In genomic region chr3:52277972-52278509, GRCh38 we compare ENCODE assay signal across 7 cellular contexts. TPM values are rescaled to one million over a fixed set of nuclear protein-coding genes. Genes with fewer than 3 reads are reported as not detected.
DNase-seq lines count a peak whose midpoint lies in the region; ATAC-seq, FAIRE-seq and TF ChIP-seq lines count a peak whose summit lies in the region.

No MANE protein-coding gene starts in this region.

- no peaks in the 10 kb centered on the region for H3K27me3 ChIP-seq in naive thymus-derived CD4-positive, alpha-beta T cell (ENCODE audit: control insufficient read depth in 2 of 2, insufficient read depth in 2 of 2, low read length in 2 of 2)
- no peaks in the 10 kb centered on the region for H3K27me3 ChIP-seq in testis

- H3K27ac ChIP-seq in naive thymus-derived CD4-positive, alpha-beta T cell (ENCODE audit: low read depth, low read length) = peak overlapping the region; percentile 96
- H3K27ac ChIP-seq in testis = peak overlapping the region; percentile 88 to 99

- intact Hi-C loops in activated CD4-positive, alpha-beta T cell treated with anti-CD3 and anti-CD28 coated beads, Interleukin-2, amount 10 ng/mL, durations not matched to agents 24 days and 14 days (cut with micrococcal nuclease) = loop anchor here (1.0 to 10.0 kb wide), 6 partner anchors 25 to 407 kb away; partner anchors contain the start of genes ACY1, DUSP7, GNL3 and PBRM1
- intact Hi-C loops in naive thymus-derived CD4-positive, alpha-beta T cell (cut with micrococcal nuclease) = loop anchor here (1.0 to 10.0 kb wide), 14 partner anchors 8 to 407 kb away; partner anchors contain the start of genes DUSP7 (in 2 of the 2), TWF2 (in 2 of the 2), DNAH1 (in 1 of the 2) and GLYCTK (in 1 of the 2)
- intact Hi-C loops in testis (cut with DNase I; ENCODE audit: low total_unique reads) = no loop called here

- H3K27me3 Mint-ChIP-seq in IgD-negative memory B cell = no peaks in the 10 kb centered on the region
- no peaks in the 10 kb centered on the region for H3K27me3 Mint-ChIP-seq in activated CD4-positive, alpha-beta T cell treated with anti-CD3 and anti-CD28 coated beads, Interleukin-2, amount 10 ng/mL, durations not matched to agents 24 days and 14 days
- H3K27me3 Mint-ChIP-seq in naive thymus-derived CD4-positive, alpha-beta T cell = no peaks in the 10 kb centered on the region

- H3K4me3 ChIP-seq in epithelial cell of proximal tubule (ENCODE audit: low read depth, low read length) = peak overlapping the region; percentile 93
- H3K4me3 ChIP-seq in naive thymus-derived CD4-positive, alpha-beta T cell (ENCODE audit: low read length) = peak overlapping the region; percentile 92
- H3K4me3 ChIP-seq in testis = peak overlapping the region; percentile 71 to 86

- no peak for FAIRE-seq in GM12892 (lab: Jason Lieb, UNC)

- peaks cover 20 to 31% (median 30%) of the 10 kb centered on the region in 3 donors for H3K4me1 Mint-ChIP-seq in IgD-negative memory B cell
- peaks cover 66% of the 10 kb centered on the region for H3K4me1 Mint-ChIP-seq in activated CD4-positive, alpha-beta T cell treated with anti-CD3 and anti-CD28 coated beads, Interleukin-2, amount 10 ng/mL, durations not matched to agents 24 days and 14 days
- H3K4me1 Mint-ChIP-seq in naive thymus-derived CD4-positive, alpha-beta T cell = peaks cover 40 to 74% (median 71%) of the 10 kb centered on the region in 7 donors

- peaks cover 5% of the 10 kb centered on the region for H3K36me3 Mint-ChIP-seq in IgD-negative memory B cell
- peaks cover 47% of the 10 kb centered on the region for H3K36me3 Mint-ChIP-seq in activated CD4-positive, alpha-beta T cell treated with anti-CD3 and anti-CD28 coated beads, Interleukin-2, amount 10 ng/mL, durations not matched to agents 24 days and 14 days (ENCODE audit: low read depth)
- peaks cover 6 to 43% (median 19%) of the 10 kb centered on the region in 5 donors for H3K36me3 Mint-ChIP-seq in naive thymus-derived CD4-positive, alpha-beta T cell

- H3K9me3 Mint-ChIP-seq in IgD-negative memory B cell = peaks cover 0 to 2% (median 0%) of the 10 kb centered on the region in 3 donors
- no peaks in the 10 kb centered on the region for H3K9me3 Mint-ChIP-seq in activated CD4-positive, alpha-beta T cell treated with anti-CD3 and anti-CD28 coated beads, Interleukin-2, amount 10 ng/mL, durations not matched to agents 24 days and 14 days
- peaks cover 0 to 3% (median 0%) of the 10 kb centered on the region in 11 donors for H3K9me3 Mint-ChIP-seq in naive thymus-derived CD4-positive, alpha-beta T cell

- ATAC-seq in GM21737 (IDR thresholded peaks at IDR 0.05; ENCODE audit: unreplicated experiment) = peak; percentile 56
- ATAC-seq in naive thymus-derived CD4-positive, alpha-beta T cell = peak; percentile 74

- peak overlapping the region; percentile 88 to 99 (median 97) for H3K27ac Mint-ChIP-seq in IgD-negative memory B cell
- H3K27ac Mint-ChIP-seq in activated CD4-positive, alpha-beta T cell treated with anti-CD3 and anti-CD28 coated beads, Interleukin-2, amount 10 ng/mL, durations not matched to agents 24 days and 14 days = peak overlapping the region; percentile 96
- H3K27ac Mint-ChIP-seq in naive thymus-derived CD4-positive, alpha-beta T cell = peak overlapping the region; percentile 93 to 99 (median 99)

- no peaks in the 10 kb centered on the region for H3K9me3 ChIP-seq in naive thymus-derived CD4-positive, alpha-beta T cell (ENCODE audit: control insufficient read depth in 2 of 3, low read length in 3 of 3)
- H3K9me3 ChIP-seq in testis = no peaks in the 10 kb centered on the region

- H3K4me3 Mint-ChIP-seq in IgD-negative memory B cell = peak overlapping the region; percentile 93 to 98 (median 97)
- peak overlapping the region; percentile 96 for H3K4me3 Mint-ChIP-seq in activated CD4-positive, alpha-beta T cell treated with anti-CD3 and anti-CD28 coated beads, Interleukin-2, amount 10 ng/mL, durations not matched to agents 24 days and 14 days
- H3K4me3 Mint-ChIP-seq in naive thymus-derived CD4-positive, alpha-beta T cell = peak overlapping the region; percentile 91 to 99 (median 98)

- 0% methylated on average over 30 to 42 of the region's 54 CpGs for WGBS in testis, 2 donors

- POLR2A ChIA-PET in naive thymus-derived CD4-positive, alpha-beta T cell (lab: Charles Lee) = interaction anchor here (0.6 to 21.6 kb wide), 6 partner anchors 10 to 90 kb away, joined by 3 to 1418 read pairs (median 58); partner anchors contain the start of genes GLYCTK, PPM1M, TLR9 and TWF2

- TF ChIP-seq CTCF in epithelial cell of proximal tubule (conservative IDR thresholded peaks at IDR 0.05; ENCODE audit: low read depth, low read length) (peak; percentile 25), testis (IDR thresholded peaks at IDR 0.05) (peak in 1 of 3 experiments; percentile 7)

- peaks cover 39 to 41% of the 10 kb centered on the region in 2 donors for H3K4me1 ChIP-seq in naive thymus-derived CD4-positive, alpha-beta T cell (ENCODE audit: control insufficient read depth in 2 of 2, insufficient read depth in 2 of 2, low read length in 2 of 2)
- peaks cover 37% of the 10 kb centered on the region for H3K4me1 ChIP-seq in testis

- DNase-seq in GM12892 (ENCODE audit: insufficient read length) (peak; percentile 62), epithelial cell of proximal tubule (ENCODE audit: low read depth) (no peak), testis (peak; percentile 60)
- DNase-seq in activated CD4-positive, alpha-beta T cell treated with anti-CD3 and anti-CD28 coated beads, Interleukin-2, amount 10 ng/mL, durations not matched to agents 24 days and 14 days = peak; percentile 94
- peak in 1 of 9 donors; percentile 54 for DNase-seq in naive thymus-derived CD4-positive, alpha-beta T cell

- TF ChIP-seq POLR2A in GM12892 (IDR thresholded peaks at IDR 0.05; ENCODE audit: low read depth, low read length) = no peak; the same call in 1 of the 2 replicates
- no peak for TF ChIP-seq POLR2A in testis (IDR thresholded peaks at IDR 0.05)

- CTCF ChIA-PET in naive thymus-derived CD4-positive, alpha-beta T cell (lab: Charles Lee) = interaction anchor here (0.6 to 9.4 kb wide), 12 partner anchors 10 to 59 kb away, joined by 5 to 126 read pairs (median 11); partner anchors contain the start of genes GLYCTK, PPM1M and TWF2

- H3K36me3 ChIP-seq in naive thymus-derived CD4-positive, alpha-beta T cell (ENCODE audit: control insufficient read depth in 2 of 3, insufficient read depth in 3 of 3, low read length in 3 of 3) = peaks cover 0 to 11% (median 0%) of the 10 kb centered on the region in 3 experiments
- H3K36me3 ChIP-seq in testis (ENCODE audit: low read depth, missing control alignments) = peaks cover 4% of the 10 kb centered on the region

RNA-seq across cellular contexts. Expression of gene WDR82, which starts 0.4 kb away (rescaled TPM):
- 34.7 TPM for polyA plus RNA-seq in GM12892 (2012; ENCODE audit: missing spikeins)
- polyA plus RNA-seq in IgD-negative memory B cell (55.0 TPM), testis (ENCODE audit: insufficient read depth, low read depth, low replicate concordance) (80.9 TPM)
- total RNA-seq in activated CD4-positive, alpha-beta T cell treated with anti-CD3 and anti-CD28 coated beads, Interleukin-2, amount 10 ng/mL, durations not matched to agents 24 days and 14 days = 104 and 106 TPM in 2 replicates
- total RNA-seq in epithelial cell of proximal tubule (38.4 and 61.6 TPM in 2 replicates), testis (10 to 100 TPM; 76.1 to 85.7 TPM)
- 100 to 1,000 TPM; 112 to 161 (median 135) TPM for total RNA-seq in naive thymus-derived CD4-positive, alpha-beta T cell
- 100 to 1,000 TPM; 127 to 181 TPM for polyA plus RNA-seq in naive thymus-derived CD4-positive, alpha-beta T cell

RNA-seq across cellular contexts. Expression of gene GLYCTK, which starts 9.6 kb away (rescaled TPM):
- polyA plus RNA-seq in GM12892 (2012; ENCODE audit: missing spikeins) = 7.1 TPM
- 7.4 TPM for polyA plus RNA-seq in IgD-negative memory B cell
- total RNA-seq in activated CD4-positive, alpha-beta T cell treated with anti-CD3 and anti-CD28 coated beads, Interleukin-2, amount 10 ng/mL, durations not matched to agents 24 days and 14 days = 16.3 and 17.4 TPM in 2 replicates
- total RNA-seq in epithelial cell of proximal tubule = 11.9 and 17.6 TPM in 2 replicates
- 10 to 100 TPM; 24.3 to 38.3 (median 32.8) TPM for total RNA-seq in naive thymus-derived CD4-positive, alpha-beta T cell
- polyA plus RNA-seq in naive thymus-derived CD4-positive, alpha-beta T cell = 10 to 100 TPM in 1 of 2 donors, 1 to 10 TPM in 1; 8.0 to 15.5 TPM
- 10 to 100 TPM in 1 of 2 donors, 1 to 10 TPM in 1; 9.7 to 15.6 TPM for total RNA-seq in testis
- polyA plus RNA-seq in testis (ENCODE audit: insufficient read depth, low read depth, low replicate concordance) = 6.3 TPM

RNA-seq across cellular contexts. Expression of gene PPM1M, which starts 32.5 kb away (rescaled TPM):
- 24.1 TPM for polyA plus RNA-seq in GM12892 (2012; ENCODE audit: missing spikeins)
- polyA plus RNA-seq in IgD-negative memory B cell (51.3 TPM), testis (ENCODE audit: insufficient read depth, low read depth, low replicate concordance) (22.2 TPM)
- total RNA-seq in activated CD4-positive, alpha-beta T cell treated with anti-CD3 and anti-CD28 coated beads, Interleukin-2, amount 10 ng/mL, durations not matched to agents 24 days and 14 days = 48.3 and 49.2 TPM in 2 replicates
- total RNA-seq in epithelial cell of proximal tubule (6.9 and 8.9 TPM in 2 replicates), testis (10 to 100 TPM; 12.9 to 15.2 TPM)
- 10 to 100 TPM; 55.8 to 81.0 (median 74.5) TPM for total RNA-seq in naive thymus-derived CD4-positive, alpha-beta T cell
- polyA plus RNA-seq in naive thymus-derived CD4-positive, alpha-beta T cell = 100 to 1,000 TPM in 1 of 2 donors, 10 to 100 TPM in 1; 68.8 to 135 TPM

RNA-seq across cellular contexts. Expression of gene DNAH1, which starts 38.1 kb away (rescaled TPM):
- polyA plus RNA-seq in GM12892 (2012; ENCODE audit: missing spikeins) = 6.0 TPM
- polyA plus RNA-seq in IgD-negative memory B cell = 1.1 TPM
- total RNA-seq in activated CD4-positive, alpha-beta T cell treated with anti-CD3 and anti-CD28 coated beads, Interleukin-2, amount 10 ng/mL, durations not matched to agents 24 days and 14 days = 9.9 and 10.6 TPM in 2 replicates
- 0.29 and 0.51 TPM in 2 replicates for total RNA-seq in epithelial cell of proximal tubule
- 10 to 100 TPM; 32.1 to 69.2 (median 49.0) TPM for total RNA-seq in naive thymus-derived CD4-positive, alpha-beta T cell
- polyA plus RNA-seq in naive thymus-derived CD4-positive, alpha-beta T cell = 1 to 10 TPM in 1 of 2 donors, under 1 TPM in 1; 0.35 to 1.7 TPM
- total RNA-seq in testis = 10 to 100 TPM; 40.0 to 49.1 TPM
- 50.4 TPM for polyA plus RNA-seq in testis (ENCODE audit: insufficient read depth, low read depth, low replicate concordance)

RNA-seq across cellular contexts. Expression of gene TWF2, which starts 39.1 kb away (rescaled TPM):
- 26.4 TPM for polyA plus RNA-seq in GM12892 (2012; ENCODE audit: missing spikeins)
- 108 TPM for polyA plus RNA-seq in IgD-negative memory B cell
- 80.3 and 87.0 TPM in 2 replicates for total RNA-seq in activated CD4-positive, alpha-beta T cell treated with anti-CD3 and anti-CD28 coated beads, Interleukin-2, amount 10 ng/mL, durations not matched to agents 24 days and 14 days
- 154 and 189 TPM in 2 replicates for total RNA-seq in epithelial cell of proximal tubule
- 100 to 1,000 TPM in 1 of 5 experiments, 10 to 100 TPM in 4; 38.7 to 110 (median 63.7) TPM for total RNA-seq in naive thymus-derived CD4-positive, alpha-beta T cell
- 100 to 1,000 TPM; 104 to 147 TPM for polyA plus RNA-seq in naive thymus-derived CD4-positive, alpha-beta T cell
- total RNA-seq in testis = 10 to 100 TPM; 36.5 to 58.1 TPM
- polyA plus RNA-seq in testis (ENCODE audit: insufficient read depth, low read depth, low replicate concordance) = 30.0 TPM
